Comparison of ENCODE assay signal across 13 cellular contexts in the genomic region with DNA sequence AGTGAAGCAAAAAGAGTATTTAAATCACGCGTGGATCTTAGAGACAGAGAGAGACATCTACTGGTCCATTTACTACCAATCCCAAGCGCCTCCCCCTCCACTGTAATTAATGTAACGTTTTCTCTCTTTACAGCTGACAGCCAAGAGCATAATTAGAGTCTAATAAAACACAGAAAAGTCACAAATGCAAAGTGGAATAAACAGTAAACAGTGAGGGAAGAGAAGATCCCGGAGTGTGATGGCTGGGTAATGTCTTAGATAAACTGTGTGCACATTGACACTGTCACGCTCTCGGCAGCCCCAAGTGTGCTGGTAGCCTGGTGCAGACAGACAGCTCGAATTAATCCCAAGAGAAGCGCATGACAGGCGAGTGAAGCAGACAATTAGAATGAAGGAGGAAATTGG.
A peak's percentile ranks its signal among the peaks of the same experiment; 100 is the strongest.
DNase-seq lines count a peak whose midpoint lies in the region; ATAC-seq, FAIRE-seq and TF ChIP-seq lines count a peak whose summit lies in the region.
"Had no signal": no experiment of that assay in that cellular context is flagged by ENCODE, and none has a peak within 500 bp of the region (broad histone marks: within the 10 kb centered on the region; RNA-seq: fewer than 3 reads in every experiment).

No MANE protein-coding gene starts in this region.

- H3K9me2 ChIP-seq in hepatocyte (replicated peaks; ENCODE audit: insufficient read depth), result no peaks in the 10 kb centered on the region

- no peak for ATAC-seq in Panc1

- H3K27me3 ChIP-seq in Panc1 (ENCODE audit: control insufficient read depth, insufficient read depth, low read length) (no peaks in the 10 kb centered on the region), hepatocyte (no peaks in the 10 kb centered on the region), skeletal muscle satellite cell (ENCODE audit: control insufficient read depth, insufficient read depth, low read length) (no peaks in the 10 kb centered on the region)
- H3K27me3 ChIP-seq: vagina had no signal

- H3K36me3 ChIP-seq in Panc1 (ENCODE audit: control insufficient read depth, insufficient read depth, low read length) (no peaks in the 10 kb centered on the region), hepatocyte (replicated peaks; ENCODE audit: insufficient read depth, low read depth) (no peaks in the 10 kb centered on the region), skeletal muscle satellite cell (ENCODE audit: insufficient read depth, low read length) (no peaks in the 10 kb centered on the region)
- H3K36me3 ChIP-seq: vagina had no signal

- no peak overlapping the region for H3K9ac ChIP-seq in skeletal muscle satellite cell (ENCODE audit: low read depth, low read length)

- H3K4me1 ChIP-seq in Panc1 (ENCODE audit: control insufficient read depth, insufficient read depth, low read length), result no peaks in the 10 kb centered on the region
- no peaks in the 10 kb centered on the region for H3K4me1 ChIP-seq in hepatocyte (ENCODE audit: insufficient read depth)
- H3K4me1 ChIP-seq in skeletal muscle satellite cell (ENCODE audit: control insufficient read depth, insufficient read depth, low read length), result peaks cover 6% of the 10 kb centered on the region

- peak overlapping the region; percentile 14 for H2AFZ ChIP-seq in hepatocyte

- intact Hi-C loops in Panc1 (cut with micrococcal nuclease; ENCODE audit: unreplicated experiment), result no loop called here

- in situ Hi-C loops in Panc1 (cut with HindIII; ENCODE audit: low pct_unique_long_range_greater_than_20kb, low sequenced_read_pairs), result no loop called here

- CTCF ChIA-PET in Panc1 (lab: Charles Lee), result no interaction called here

- no TSS peak for BruUV-seq in Panc1 (replicated peaks; lab: Mats Ljungman, UMichigan)

- no peak overlapping the region for H3K27ac ChIP-seq in Panc1 (ENCODE audit: low read length)
- no peak overlapping the region for H3K27ac ChIP-seq in hepatocyte
- H3K27ac ChIP-seq: vagina had no signal

- no peak for FAIRE-seq in GM12892 (lab: Jason Lieb, UNC)

- no peaks in the 10 kb centered on the region for H4K20me1 ChIP-seq in hepatocyte (ENCODE audit: insufficient read depth, poor library complexity, severe bottlenecking)

- WGBS in hepatocyte (ENCODE audit: low lambda C conversion rate, missing lambda C conversion rate), result 50% methylated on average over 10 of the region's 10 CpGs

- H3K9me3 ChIP-seq in Panc1 (ENCODE audit: control insufficient read depth, insufficient read depth, low read depth, low read length), result no peaks in the 10 kb centered on the region
- no peaks in the 10 kb centered on the region for H3K9me3 ChIP-seq in hepatocyte (ENCODE audit: low read depth)
- H3K9me3 ChIP-seq in skeletal muscle satellite cell (replicated peaks; ENCODE audit: low read length), result no peaks in the 10 kb centered on the region
- H3K9me3 ChIP-seq: vagina had no signal

- TF ChIP-seq CTCF in Panc1 (IDR thresholded peaks at IDR 0.05) (peak; percentile 6; the same call in 1 of the 2 replicates), hepatocyte (IDR thresholded peaks at IDR 0.05; ENCODE audit: poor library complexity) (no peak)

- no peaks in the 10 kb centered on the region for H3K79me2 ChIP-seq in hepatocyte

- H3K4me2 ChIP-seq in hepatocyte (peak overlapping the region; percentile 70), skeletal muscle satellite cell (ENCODE audit: low read length) (peak overlapping the region; percentile 71)

- H3K4me3 ChIP-seq in Panc1 (ENCODE audit: low read depth in 2 of 2, low read length in 2 of 2) (no peak overlapping the region), hepatocyte (no peak overlapping the region), skeletal muscle satellite cell (ENCODE audit: low read length) (peak overlapping the region; percentile 40)
- H3K4me3 ChIP-seq: lung, vagina had no signal

- DNase-seq in NCI-H2081 (lab: John Stamatoyannopoulos, UW) (peak; percentile 18 to 71), NCI-H2081 treated with DMSO at 0.1 percent for 48 hours (lab: John Stamatoyannopoulos, UW) (no peak), Panc1 (ENCODE audit: low read depth, low spot score) (no peak), hepatocyte (ENCODE audit: low spot score) (no peak), GM12892 (ENCODE audit: insufficient read length) (no peak), NK-92 (lab: John Stamatoyannopoulos, UW; ENCODE audit: unreplicated experiment) (no peak), RPMI8226 (no peak)
- DNase-seq: ACHN; activated CD4-positive, alpha-beta T cell treated with anti-CD3 and anti-CD28 coated beads for 1 hour; NCI-H446 treated with DMSO at 0.1 percent for 48 hours had no signal

- POLR2A ChIA-PET in Panc1 (lab: Charles Lee), result no interaction called here

- TF ChIP-seq POLR2A in GM12892 (IDR thresholded peaks at IDR 0.05; ENCODE audit: low read depth, low read length), result no peak

Comparison
In these comparisons a context has a peak if more than half of its experiments do, and no peak if none do; other contexts are left out.
1. DNase-seq: peak in NCI-H2081 (2 of 2); none in NCI-H2081 treated with DMSO at 0.1 percent for 48 hours (single experiment), Panc1 (single experiment), hepatocyte (single experiment), GM12892 (single experiment), NK-92 (single experiment) and RPMI8226 (single experiment).